9 cellular contexts compared by ENCODE assay signal in the genomic region with DNA sequence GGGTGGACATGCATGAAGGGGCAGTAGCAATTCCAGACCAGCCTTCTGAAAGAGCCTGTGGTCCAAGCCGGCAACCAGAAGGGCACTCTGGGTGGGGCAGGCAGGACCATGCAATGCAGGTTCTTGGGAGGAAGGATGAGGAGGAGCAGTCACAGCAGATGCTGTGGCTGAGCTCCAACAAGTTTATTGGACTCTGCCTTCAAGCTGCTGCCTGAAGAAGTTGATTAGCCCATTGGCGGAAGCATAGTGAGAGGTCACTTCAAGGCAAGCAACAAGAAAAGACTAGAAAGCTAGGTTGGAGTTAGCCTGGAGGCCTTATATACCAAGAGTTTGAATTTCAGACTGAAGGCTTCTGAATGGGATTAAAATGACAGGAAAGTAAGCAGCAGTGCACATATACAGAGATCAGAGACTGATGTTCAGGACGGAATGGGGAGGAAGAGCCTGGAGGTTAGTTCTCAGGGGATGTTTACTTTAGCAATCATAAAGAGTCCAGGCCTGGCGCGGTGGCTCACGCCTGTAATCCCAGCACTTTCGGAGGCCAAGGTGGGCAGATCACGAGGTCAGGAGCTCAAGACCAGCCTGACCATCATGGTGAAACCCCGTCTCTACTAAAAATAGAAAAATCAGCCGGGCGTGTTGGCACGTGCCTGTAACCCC.
"Had no signal": no experiment of that assay in that cellular context is flagged by ENCODE, and none has a peak within 500 bp of the region (broad histone marks: within the 10 kb centered on the region; RNA-seq: fewer than 3 reads in every experiment).

No MANE protein-coding gene starts in this region.

- H3K27me3 Mint-ChIP-seq: type B pancreatic cell had no signal

- DNase-seq: activated naive CD4-positive, alpha-beta T cell treated with anti-CD3 and anti-CD28 coated beads for 36 hours; activated T-cell treated with anti-CD3 and anti-CD28 coated beads for 4 hours; adrenal gland; retina; stimulated activated CD4-positive, alpha-beta T cell treated with anti-CD3 and anti-CD28 coated beads, Interleukin-4, amount 100 ng/mL, for 1 hour; stimulated activated naive CD4-positive, alpha-beta T cell treated with Interleukin-2 at 50 U/mL for 16 hours had no signal

- H3K36me3 ChIP-seq: adrenal gland, neutrophil had no signal

- H2AFZ ChIP-seq: hepatocyte had no signal

- H3K27me3 ChIP-seq: adrenal gland, hepatocyte, neutrophil had no signal

- H3K9me3 ChIP-seq: adrenal gland, neutrophil had no signal

- H3K4me2 ChIP-seq: hepatocyte had no signal

- H3K36me3 Mint-ChIP-seq: type B pancreatic cell had no signal

- H3K9me3 Mint-ChIP-seq: activated naive CD4-positive, alpha-beta T cell treated with anti-CD3 and anti-CD28 coated beads for 36 hours; type B pancreatic cell had no signal

- H3K4me3 Mint-ChIP-seq: activated naive CD4-positive, alpha-beta T cell treated with anti-CD3 and anti-CD28 coated beads for 36 hours; type B pancreatic cell had no signal

- H3K4me3 ChIP-seq: adrenal gland, hepatocyte had no signal

- H3K27ac ChIP-seq: adrenal gland, hepatocyte, neutrophil had no signal

- H3K27ac Mint-ChIP-seq: activated naive CD4-positive, alpha-beta T cell treated with anti-CD3 and anti-CD28 coated beads for 36 hours; type B pancreatic cell had no signal
